Comparison of ENCODE assay signal across 1 cellular context in genomic region chr17:79844869-79845600, GRCh38.
TF ChIP-seq lines count a peak whose summit lies in the region.

No MANE protein-coding gene starts in this region.

TF ChIP-seq in K562, 482 proteins besides CTCF, POLR2A, EP300 and RAD21 (continued from another document):
- TF ChIP-seq UBTF (IDR thresholded peaks at IDR 0.05; ENCODE audit: borderline replicate concordance in 1 of 2, low read depth in 2 of 2, low read length in 2 of 2) (peak in 1 of 2 experiments; percentile 40; a peak in 1 of 4 replicates), MTA1 (IDR thresholded peaks at IDR 0.05; ENCODE audit: borderline replicate concordance) (0 out of 2 replicates have a peak, but pooled peaks have one; percentile 14), ZNF3 (CRISPR knock-in tag; IDR thresholded peaks at IDR 0.05) (no peak), L3MBTL2 (IDR thresholded peaks at IDR 0.05) (peak; percentile 69), ZBTB7A (IDR thresholded peaks at IDR 0.05; ENCODE audit: borderline replicate concordance, control insufficient read depth, low read depth, low read length) (peak; percentile 96), TFAP4 (CRISPR knock-in tag; IDR thresholded peaks at IDR 0.05; ENCODE audit: borderline replicate concordance) (0 out of 2 replicates have a peak, but pooled peaks have one; percentile 53), KLF16 (IDR thresholded peaks at IDR 0.05) (no peak), FIP1L1 (IDR thresholded peaks at IDR 0.05; ENCODE audit: low read depth, low read length, poor library complexity, severe bottlenecking) (no peak), SETDB1 (IDR thresholded peaks at IDR 0.05; ENCODE audit: low read length) (no peak), VEZF1 (CRISPR knock-in tag; IDR thresholded peaks at IDR 0.05) (peak; percentile 69), RB1 (IDR thresholded peaks at IDR 0.05; ENCODE audit: low read depth) (peak; percentile 43; the same call in 1 of the 2 replicates), E2F6 (IDR thresholded peaks at IDR 0.05; ENCODE audit: borderline replicate concordance in 1 of 2, extremely low read depth in 1 of 2, insufficient read depth in 1 of 2, insufficient read length in 1 of 2, low read depth in 1 of 2, low read length in 1 of 2, poor library complexity in 1 of 2, severe bottlenecking in 1 of 2) (peak in 1 of 2 experiments; percentile 38), AFF1 (IDR thresholded peaks at IDR 0.05; ENCODE audit: low read depth in 1 of 2, partially characterized antibody in 2 of 2) (peak in 1 of 2 experiments; percentile 24), SRF (CRISPR knock-in tag; IDR thresholded peaks at IDR 0.05) (peak in 1 of 2 experiments; percentile 52; a peak in 1 of 4 replicates), RBFOX2 (IDR thresholded peaks at IDR 0.05; ENCODE audit: low read depth, low read length) (peak; percentile 22; the same call in 1 of the 2 replicates), PHF8 (IDR thresholded peaks at IDR 0.05; ENCODE audit: borderline replicate concordance, low read length) (peak; percentile 39; the same call in 1 of the 2 replicates)
TF ChIP-seq in K562: peak in this region for 28.
